In the genomic region with DNA sequence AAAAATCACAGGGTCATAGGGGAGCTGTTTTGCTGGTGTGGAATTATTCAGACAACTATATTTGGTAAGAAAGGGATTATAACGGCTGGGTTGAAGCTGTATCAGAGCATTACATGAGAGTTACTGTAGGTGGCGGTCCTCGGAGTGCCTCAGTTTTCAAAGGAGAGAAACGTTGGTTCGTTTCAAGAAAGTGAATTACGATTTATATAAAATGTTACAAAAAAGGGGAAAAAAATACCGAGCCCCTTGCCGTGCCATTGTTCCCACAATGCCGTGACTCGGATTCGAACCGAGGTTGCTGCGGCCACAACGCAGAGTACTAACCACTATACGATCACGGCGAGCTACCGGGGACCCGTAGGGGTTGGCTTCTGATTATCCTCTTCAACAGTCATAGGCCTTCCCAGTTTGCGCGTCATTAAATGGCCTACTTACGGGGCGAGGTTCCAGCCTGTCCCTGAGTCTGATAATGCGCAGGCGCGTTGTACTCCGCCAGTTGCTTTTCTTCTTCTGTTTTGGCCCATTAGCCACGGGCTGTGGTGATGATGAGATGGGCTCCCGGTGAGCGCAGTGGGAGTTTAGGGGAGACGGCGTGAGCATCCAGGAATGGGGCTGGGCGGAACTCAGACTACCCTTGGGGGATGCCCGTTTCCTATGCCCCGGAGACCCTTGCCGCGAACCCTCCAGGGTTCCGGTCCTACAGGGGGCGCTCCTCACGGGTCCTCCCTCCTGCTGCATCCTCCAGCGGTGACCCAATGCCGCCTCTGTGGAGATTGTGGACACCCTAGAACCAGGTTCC, we compare ENCODE assay signal across 1 cellular context.
A peak's percentile ranks its signal among the peaks of the same experiment; 100 is the strongest.
TF ChIP-seq lines count a peak whose summit lies in the region.

No MANE protein-coding gene starts in this region.

TF ChIP-seq in HepG2, 621 proteins besides CTCF, POLR2A, EP300 and RAD21 (continued from another document):
- TF ChIP-seq, protein P1, sequence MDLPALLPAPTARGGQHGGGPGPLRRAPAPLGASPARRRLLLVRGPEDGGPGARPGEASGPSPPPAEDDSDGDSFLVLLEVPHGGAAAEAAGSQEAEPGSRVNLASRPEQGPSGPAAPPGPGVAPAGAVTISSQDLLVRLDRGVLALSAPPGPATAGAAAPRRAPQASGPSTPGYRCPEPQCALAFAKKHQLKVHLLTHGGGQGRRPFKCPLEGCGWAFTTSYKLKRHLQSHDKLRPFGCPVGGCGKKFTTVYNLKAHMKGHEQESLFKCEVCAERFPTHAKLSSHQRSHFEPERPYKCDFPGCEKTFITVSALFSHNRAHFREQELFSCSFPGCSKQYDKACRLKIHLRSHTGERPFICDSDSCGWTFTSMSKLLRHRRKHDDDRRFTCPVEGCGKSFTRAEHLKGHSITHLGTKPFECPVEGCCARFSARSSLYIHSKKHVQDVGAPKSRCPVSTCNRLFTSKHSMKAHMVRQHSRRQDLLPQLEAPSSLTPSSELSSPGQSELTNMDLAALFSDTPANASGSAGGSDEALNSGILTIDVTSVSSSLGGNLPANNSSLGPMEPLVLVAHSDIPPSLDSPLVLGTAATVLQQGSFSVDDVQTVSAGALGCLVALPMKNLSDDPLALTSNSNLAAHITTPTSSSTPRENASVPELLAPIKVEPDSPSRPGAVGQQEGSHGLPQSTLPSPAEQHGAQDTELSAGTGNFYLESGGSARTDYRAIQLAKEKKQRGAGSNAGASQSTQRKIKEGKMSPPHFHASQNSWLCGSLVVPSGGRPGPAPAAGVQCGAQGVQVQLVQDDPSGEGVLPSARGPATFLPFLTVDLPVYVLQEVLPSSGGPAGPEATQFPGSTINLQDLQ (CRISPR knock-in tag; IDR thresholded peaks at IDR 0.05) = no peak; the same call in 1 of the 2 replicates
- peak; percentile 54; the same call in 1 of the 2 replicates for TF ChIP-seq POLR2AphosphoS5 (IDR thresholded peaks at IDR 0.05; ENCODE audit: low read depth, low read length)
- TF ChIP-seq ZNF615 (CRISPR knock-in tag; IDR thresholded peaks at IDR 0.05; ENCODE audit: borderline replicate concordance) = peak; percentile 87; the same call in 1 of the 2 replicates
- no peak for TF ChIP-seq ZZZ3 (CRISPR knock-in tag; IDR thresholded peaks at IDR 0.05; ENCODE audit: borderline replicate concordance)
- TF ChIP-seq RARA (CRISPR knock-in tag; IDR thresholded peaks at IDR 0.05) = peak; percentile 4; the same call in 1 of the 2 replicates
- no peak for TF ChIP-seq PRMT3 (CRISPR knock-in tag; IDR thresholded peaks at IDR 0.05; ENCODE audit: borderline replicate concordance, low read depth)
- TF ChIP-seq, protein P2, sequence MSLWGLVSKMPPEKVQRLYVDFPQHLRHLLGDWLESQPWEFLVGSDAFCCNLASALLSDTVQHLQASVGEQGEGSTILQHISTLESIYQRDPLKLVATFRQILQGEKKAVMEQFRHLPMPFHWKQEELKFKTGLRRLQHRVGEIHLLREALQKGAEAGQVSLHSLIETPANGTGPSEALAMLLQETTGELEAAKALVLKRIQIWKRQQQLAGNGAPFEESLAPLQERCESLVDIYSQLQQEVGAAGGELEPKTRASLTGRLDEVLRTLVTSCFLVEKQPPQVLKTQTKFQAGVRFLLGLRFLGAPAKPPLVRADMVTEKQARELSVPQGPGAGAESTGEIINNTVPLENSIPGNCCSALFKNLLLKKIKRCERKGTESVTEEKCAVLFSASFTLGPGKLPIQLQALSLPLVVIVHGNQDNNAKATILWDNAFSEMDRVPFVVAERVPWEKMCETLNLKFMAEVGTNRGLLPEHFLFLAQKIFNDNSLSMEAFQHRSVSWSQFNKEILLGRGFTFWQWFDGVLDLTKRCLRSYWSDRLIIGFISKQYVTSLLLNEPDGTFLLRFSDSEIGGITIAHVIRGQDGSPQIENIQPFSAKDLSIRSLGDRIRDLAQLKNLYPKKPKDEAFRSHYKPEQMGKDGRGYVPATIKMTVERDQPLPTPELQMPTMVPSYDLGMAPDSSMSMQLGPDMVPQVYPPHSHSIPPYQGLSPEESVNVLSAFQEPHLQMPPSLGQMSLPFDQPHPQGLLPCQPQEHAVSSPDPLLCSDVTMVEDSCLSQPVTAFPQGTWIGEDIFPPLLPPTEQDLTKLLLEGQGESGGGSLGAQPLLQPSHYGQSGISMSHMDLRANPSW (CRISPR knock-in tag; IDR thresholded peaks at IDR 0.05; ENCODE audit: borderline replicate concordance) = peak; percentile 68; the same call in 1 of the 2 replicates
- no peak for TF ChIP-seq ZSCAN12 (CRISPR knock-in tag; IDR thresholded peaks at IDR 0.05)
- TF ChIP-seq CBX5 (CRISPR knock-in tag; IDR thresholded peaks at IDR 0.05; ENCODE audit: borderline replicate concordance) = peak; percentile 53; the same call in 1 of the 2 replicates
- TF ChIP-seq IKZF4 (CRISPR knock-in tag; IDR thresholded peaks at IDR 0.05; ENCODE audit: borderline replicate concordance, low read depth, not compliant biosample characterization) = no peak
- TF ChIP-seq, protein P3, sequence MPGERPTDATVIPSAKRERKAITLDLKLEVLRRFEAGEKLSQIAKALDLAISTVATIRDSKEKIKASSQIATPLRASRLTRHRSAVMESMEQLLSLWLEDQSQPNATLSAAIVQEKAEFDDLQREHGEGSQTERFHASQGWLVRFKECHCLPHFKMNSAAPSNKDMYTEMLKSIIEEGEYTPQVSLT (CRISPR knock-in tag; IDR thresholded peaks at IDR 0.05; ENCODE audit: borderline replicate concordance, low read depth) = no peak
- peak; percentile 56; the same call in 1 of the 2 replicates for TF ChIP-seq ZNF547 (CRISPR knock-in tag; IDR thresholded peaks at IDR 0.05)
- TF ChIP-seq EEA1 (CRISPR knock-in tag; IDR thresholded peaks at IDR 0.05; ENCODE audit: borderline replicate concordance) = 0 out of 2 replicates have a peak, but pooled peaks have one; percentile 55
- TF ChIP-seq TAF15 (IDR thresholded peaks at IDR 0.05; ENCODE audit: low read depth, low read length, poor library complexity, severe bottlenecking) = no peak
- TF ChIP-seq HNF4A (CRISPR knock-in tag; IDR thresholded peaks at IDR 0.05) = no peak
- no peak for TF ChIP-seq TMF1 (CRISPR knock-in tag; IDR thresholded peaks at IDR 0.05; ENCODE audit: low read depth)
- no peak for TF ChIP-seq ZKSCAN5 (CRISPR knock-in tag; IDR thresholded peaks at IDR 0.05)
- TF ChIP-seq SKI (IDR thresholded peaks at IDR 0.05; ENCODE audit: partially characterized antibody) = no peak
- no peak for TF ChIP-seq HOXA7 (CRISPR knock-in tag; IDR thresholded peaks at IDR 0.05)
- 0 out of 2 replicates have a peak, but pooled peaks have one; percentile 40 for TF ChIP-seq SP4 (CRISPR knock-in tag; IDR thresholded peaks at IDR 0.05)
- TF ChIP-seq ZC3H4 (CRISPR knock-in tag; IDR thresholded peaks at IDR 0.05; ENCODE audit: borderline replicate concordance) = no peak
- peak; percentile 62 for TF ChIP-seq SALL1 (CRISPR knock-in tag; IDR thresholded peaks at IDR 0.05)
